In genomic region chr6:166752097-166752496, GRCh38 we compare ENCODE assay signal across 12 cellular contexts.
DNase-seq lines count a peak whose midpoint lies in the region; ATAC-seq and TF ChIP-seq lines count a peak whose summit lies in the region.
"Had no signal": no experiment of that assay in that cellular context is flagged by ENCODE, and none has a peak within 500 bp of the region (broad histone marks: within the 10 kb centered on the region; RNA-seq: fewer than 3 reads in every experiment).

No MANE protein-coding gene starts in this region.

- no peak overlapping the region for H3K4me3 ChIP-seq in mesendoderm (ENCODE audit: low read length)

- peaks cover 7% of the 10 kb centered on the region for H3K27me3 Mint-ChIP-seq in activated naive CD8-positive, alpha-beta T cell treated with anti-CD3 and anti-CD28 coated beads, Interleukin-2, amount 50 U/mL, for 24 hours
- peaks cover 24% of the 10 kb centered on the region for H3K27me3 Mint-ChIP-seq in activated naive CD8-positive, alpha-beta T cell treated with anti-CD3 and anti-CD28 coated beads for 36 hours
- H3K27me3 Mint-ChIP-seq in stimulated activated naive B cell treated with anti-CD40 and anti-IgM and Interleukin-4, amounts not matched to agents 10 μg/mL and 1 μg/mL and 100 μg/mL, for 72 hours: peaks cover 30 to 45% of the 10 kb centered on the region in 2 donors
- H3K27me3 Mint-ChIP-seq in WTC11 (ENCODE audit: low read depth): no peaks in the 10 kb centered on the region; the same call in 1 of the 2 replicates

- no peak overlapping the region for H2BK5ac ChIP-seq in mesendoderm (ENCODE audit: low read length)

- no CpG with 5 or more reads among the region's 9 CpGs for WGBS in mesendoderm (ENCODE audit: extremely low coverage, insufficient coverage, low lambda C conversion rate)

- CTCF ChIA-PET in WTC11 (lab: Charles Lee): interaction anchor here (0.9 to 1.0 kb wide), 2 partner anchors 20 to 23 kb away, joined by 3 read pairs; no protein-coding TSS in a partner anchor

- no peak overlapping the region for H3K18ac ChIP-seq in mesendoderm (ENCODE audit: low read length)

- no peak overlapping the region for H2AK5ac ChIP-seq in mesendoderm (ENCODE audit: low read length)

- no peak for TF ChIP-seq CTCF in WTC11 (IDR thresholded peaks at IDR 0.05)

- H2BK15ac ChIP-seq in mesendoderm (replicated peaks; ENCODE audit: low read depth): no peak overlapping the region

- H3K4me3 Mint-ChIP-seq in activated naive CD8-positive, alpha-beta T cell treated with anti-CD3 and anti-CD28 coated beads, Interleukin-2, amount 50 U/mL, for 24 hours: no peak overlapping the region
- no peak overlapping the region for H3K4me3 Mint-ChIP-seq in activated naive CD8-positive, alpha-beta T cell treated with anti-CD3 and anti-CD28 coated beads for 36 hours
- H3K4me3 Mint-ChIP-seq in stimulated activated naive B cell treated with anti-CD40 and anti-IgM and Interleukin-4, amounts not matched to agents 10 μg/mL and 1 μg/mL and 100 μg/mL, for 72 hours: peak overlapping the region in 1 of 2 donors; percentile 7
- no peak overlapping the region for H3K4me3 Mint-ChIP-seq in WTC11

- H3K9me3 Mint-ChIP-seq in activated naive CD8-positive, alpha-beta T cell treated with anti-CD3 and anti-CD28 coated beads, Interleukin-2, amount 50 U/mL, for 24 hours: no peaks in the 10 kb centered on the region
- H3K9me3 Mint-ChIP-seq in activated naive CD8-positive, alpha-beta T cell treated with anti-CD3 and anti-CD28 coated beads for 36 hours: no peaks in the 10 kb centered on the region
- H3K9me3 Mint-ChIP-seq in stimulated activated naive B cell treated with anti-CD40 and anti-IgM and Interleukin-4, amounts not matched to agents 10 μg/mL and 1 μg/mL and 100 μg/mL, for 72 hours: no peaks in the 10 kb centered on the region
- no peaks in the 10 kb centered on the region for H3K9me3 Mint-ChIP-seq in WTC11

- H3K4me1 Mint-ChIP-seq in activated naive CD8-positive, alpha-beta T cell treated with anti-CD3 and anti-CD28 coated beads, Interleukin-2, amount 50 U/mL, for 24 hours: peaks cover 12% of the 10 kb centered on the region
- peaks cover 9% of the 10 kb centered on the region for H3K4me1 Mint-ChIP-seq in activated naive CD8-positive, alpha-beta T cell treated with anti-CD3 and anti-CD28 coated beads for 36 hours
- peaks cover 19 to 38% of the 10 kb centered on the region in 2 donors for H3K4me1 Mint-ChIP-seq in stimulated activated naive B cell treated with anti-CD40 and anti-IgM and Interleukin-4, amounts not matched to agents 10 μg/mL and 1 μg/mL and 100 μg/mL, for 72 hours
- peaks cover 39% of the 10 kb centered on the region for H3K4me1 Mint-ChIP-seq in WTC11

- H3K27me3 ChIP-seq in mesendoderm (ENCODE audit: insufficient read depth, low read length, poor library complexity): no peaks in the 10 kb centered on the region

- H3K36me3 ChIP-seq in mesendoderm (ENCODE audit: control insufficient read depth, insufficient read depth, low read length): no peaks in the 10 kb centered on the region

- no peak overlapping the region for H3K4me2 ChIP-seq in mesendoderm (ENCODE audit: low read length)
- H3K4me2 ChIP-seq: SK-N-SH had no signal

- H3K27ac ChIP-seq in mesendoderm (ENCODE audit: low read depth, low read length): no peak overlapping the region
- H3K27ac ChIP-seq: 22Rv1 had no signal

- no peak overlapping the region for H3K23ac ChIP-seq in mesendoderm (ENCODE audit: low read length)

- no peaks in the 10 kb centered on the region for H3K79me2 ChIP-seq in mesendoderm (ENCODE audit: control insufficient read depth, insufficient read depth, low read length)

- no peak overlapping the region for H4K5ac ChIP-seq in mesendoderm (ENCODE audit: low read length)

- H3K27ac Mint-ChIP-seq in activated naive CD8-positive, alpha-beta T cell treated with anti-CD3 and anti-CD28 coated beads, Interleukin-2, amount 50 U/mL, for 24 hours: no peak overlapping the region
- no peak overlapping the region for H3K27ac Mint-ChIP-seq in activated naive CD8-positive, alpha-beta T cell treated with anti-CD3 and anti-CD28 coated beads for 36 hours
- no peak overlapping the region for H3K27ac Mint-ChIP-seq in stimulated activated naive B cell treated with anti-CD40 and anti-IgM and Interleukin-4, amounts not matched to agents 10 μg/mL and 1 μg/mL and 100 μg/mL, for 72 hours
- no peak overlapping the region for H3K27ac Mint-ChIP-seq in WTC11

- no peak overlapping the region for H3K56ac ChIP-seq in mesendoderm (ENCODE audit: low read length)

- H3K4me1 ChIP-seq in mesendoderm (ENCODE audit: control insufficient read depth, low read depth, low read length): no peaks in the 10 kb centered on the region

- H3K9ac ChIP-seq in mesendoderm (ENCODE audit: low read length): no peak overlapping the region
- H3K9ac ChIP-seq: SK-N-SH had no signal

- no peak for DNase-seq in activated naive CD8-positive, alpha-beta T cell treated with anti-CD3 and anti-CD28 coated beads, Interleukin-2, amount 50 U/mL, for 24 hours
- no peak for DNase-seq in activated naive CD8-positive, alpha-beta T cell treated with anti-CD3 and anti-CD28 coated beads for 36 hours
- no peak for DNase-seq in stimulated activated naive B cell treated with anti-CD40 and anti-IgM and Interleukin-4, amounts not matched to agents 10 μg/mL and 1 μg/mL and 100 μg/mL, for 72 hours
- DNase-seq in mesendoderm (no peak), WTC11 (ENCODE audit: low spot score) (no peak)
- DNase-seq in stimulated activated CD4-positive, alpha-beta T cell treated with anti-CD3 and anti-CD28 coated beads, Interleukin-2, amount 100 ng/mL, for 24 hours: no peak
- DNase-seq: nucleus accumbens, SK-N-SH had no signal

- H3K36me3 Mint-ChIP-seq in activated naive CD8-positive, alpha-beta T cell treated with anti-CD3 and anti-CD28 coated beads, Interleukin-2, amount 50 U/mL, for 24 hours (ENCODE audit: low read depth): no peaks in the 10 kb centered on the region
- H3K36me3 Mint-ChIP-seq in activated naive CD8-positive, alpha-beta T cell treated with anti-CD3 and anti-CD28 coated beads for 36 hours: no peaks in the 10 kb centered on the region
- no peaks in the 10 kb centered on the region for H3K36me3 Mint-ChIP-seq in stimulated activated naive B cell treated with anti-CD40 and anti-IgM and Interleukin-4, amounts not matched to agents 10 μg/mL and 1 μg/mL and 100 μg/mL, for 72 hours
- H3K36me3 Mint-ChIP-seq in WTC11: no peaks in the 10 kb centered on the region

- peak; percentile 20 for ATAC-seq in activated naive CD8-positive, alpha-beta T cell treated with anti-CD3 and anti-CD28 coated beads, Interleukin-2, amount 50 U/mL, for 24 hours
- ATAC-seq in HG02610 (IDR thresholded peaks at IDR 0.05; ENCODE audit: unreplicated experiment): peak; percentile 98
- ATAC-seq in HG03342 (IDR thresholded peaks at IDR 0.05; ENCODE audit: unreplicated experiment): peak; percentile 86
- ATAC-seq in stimulated activated naive B cell treated with anti-CD40 and anti-IgM and Interleukin-4, amounts not matched to agents 10 μg/mL and 1 μg/mL and 100 μg/mL, for 72 hours (replicated peaks): peak; percentile 64 to 65
- no peak for ATAC-seq in WTC11
- ATAC-seq: HCT116 had no signal

- POLR2A ChIA-PET in WTC11 (lab: Charles Lee): no interaction called here

- no peak overlapping the region for H4K8ac ChIP-seq in mesendoderm (ENCODE audit: low read depth, low read length)

- H3K4ac ChIP-seq in mesendoderm (ENCODE audit: low read depth, low read length): no peak overlapping the region

- no peaks in the 10 kb centered on the region for H3K79me1 ChIP-seq in mesendoderm (ENCODE audit: low read length)

- no peak overlapping the region for H2BK120ac ChIP-seq in mesendoderm (ENCODE audit: low read depth, low read length)

TF ChIP-seq in WTC11, 78 proteins besides CTCF, POLR2A, EP300 and RAD21 (continues in another document):
- TF ChIP-seq, protein P1, sequence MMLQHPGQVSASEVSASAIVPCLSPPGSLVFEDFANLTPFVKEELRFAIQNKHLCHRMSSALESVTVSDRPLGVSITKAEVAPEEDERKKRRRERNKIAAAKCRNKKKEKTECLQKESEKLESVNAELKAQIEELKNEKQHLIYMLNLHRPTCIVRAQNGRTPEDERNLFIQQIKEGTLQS (CRISPR knock-in tag; conservative IDR thresholded peaks at IDR 0.05): no peak
- TF ChIP-seq NFATC4 (CRISPR knock-in tag; IDR thresholded peaks at IDR 0.05) (no peak), NR1H2 (CRISPR knock-in tag; IDR thresholded peaks at IDR 0.05) (no peak), ZNF396 (CRISPR knock-in tag; IDR thresholded peaks at IDR 0.05; ENCODE audit: borderline replicate concordance) (no peak), ZNF121 (CRISPR knock-in tag; IDR thresholded peaks at IDR 0.05) (no peak), NR3C1 (CRISPR knock-in tag; conservative IDR thresholded peaks at IDR 0.05; ENCODE audit: low read depth) (no peak), PRRX2 (CRISPR knock-in tag; IDR thresholded peaks at IDR 0.05) (no peak), GTF2I (CRISPR knock-in tag; conservative IDR thresholded peaks at IDR 0.05) (no peak)
- TF ChIP-seq, protein P2, sequence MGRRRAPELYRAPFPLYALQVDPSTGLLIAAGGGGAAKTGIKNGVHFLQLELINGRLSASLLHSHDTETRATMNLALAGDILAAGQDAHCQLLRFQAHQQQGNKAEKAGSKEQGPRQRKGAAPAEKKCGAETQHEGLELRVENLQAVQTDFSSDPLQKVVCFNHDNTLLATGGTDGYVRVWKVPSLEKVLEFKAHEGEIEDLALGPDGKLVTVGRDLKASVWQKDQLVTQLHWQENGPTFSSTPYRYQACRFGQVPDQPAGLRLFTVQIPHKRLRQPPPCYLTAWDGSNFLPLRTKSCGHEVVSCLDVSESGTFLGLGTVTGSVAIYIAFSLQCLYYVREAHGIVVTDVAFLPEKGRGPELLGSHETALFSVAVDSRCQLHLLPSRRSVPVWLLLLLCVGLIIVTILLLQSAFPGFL (CRISPR knock-in tag; IDR thresholded peaks at IDR 0.05; ENCODE audit: borderline replicate concordance): no peak
